ENCODE assay signal across 9 cellular contexts in the genomic region with DNA sequence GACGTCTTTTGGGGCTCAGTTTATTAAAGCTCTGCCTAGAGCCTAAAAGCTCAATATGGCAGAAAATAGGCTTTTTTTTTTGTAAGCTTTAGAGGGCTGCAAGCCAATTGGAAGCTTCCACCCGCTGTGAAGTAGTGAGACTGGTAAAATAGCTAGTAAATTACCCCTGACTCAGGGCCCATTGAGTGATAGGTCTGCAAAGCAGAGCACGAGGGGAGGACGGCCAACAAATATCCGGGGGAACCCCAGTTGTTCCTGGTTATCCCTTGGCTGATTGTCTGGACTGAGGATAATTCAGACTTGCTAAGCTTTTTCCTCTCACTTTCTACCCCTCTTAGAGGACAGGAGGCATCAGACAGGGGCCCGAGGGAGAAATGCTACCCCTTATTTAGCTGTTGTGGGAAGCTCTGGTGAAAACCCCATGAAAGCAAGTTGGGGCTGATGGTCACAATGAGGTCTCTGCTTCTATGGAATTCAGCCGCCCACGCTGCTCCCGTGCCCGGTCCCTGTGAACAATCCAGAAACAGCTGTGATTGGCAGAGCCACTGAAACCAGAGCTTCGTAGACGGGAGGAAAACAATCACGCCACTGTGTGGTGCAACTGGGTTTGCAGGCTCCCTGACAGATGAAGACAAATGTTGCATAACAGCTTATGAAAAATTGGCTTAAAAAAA.
DNase-seq lines count a peak whose midpoint lies in the region; ATAC-seq and TF ChIP-seq lines count a peak whose summit lies in the region.
"Had no signal": no experiment of that assay in that cellular context is flagged by ENCODE, and none has a peak within 500 bp of the region (broad histone marks: within the 10 kb centered on the region; RNA-seq: fewer than 3 reads in every experiment).

No MANE protein-coding gene starts in this region.

- H3K27me3 Mint-ChIP-seq in activated CD8-positive, alpha-beta T cell treated with anti-CD3 and anti-CD28 coated beads, Interleukin-2, amount 10 ng/mL, durations not matched to agents 7 days and 5 days (ENCODE audit: low read depth), result peaks cover 12% of the 10 kb centered on the region
- H3K27me3 Mint-ChIP-seq: activated B cell treated with CpG ODN at 0.5 μM for 24 hours had no signal

- intact Hi-C loops in mucosa of descending colon (cut with DNase I, micrococcal nuclease) (loop anchor here in 1 of 2 donors (5.0 kb wide), 1 partner anchor 260 kb away; no protein-coding TSS in a partner anchor), vagina (cut with DNase I) (no loop called here)

- H4K20me1 ChIP-seq in OCI-LY3 (ENCODE audit: insufficient read depth, low read length), result no peaks in the 10 kb centered on the region

- ATAC-seq in mucosa of descending colon, result peak; percentile 97
- no peak for ATAC-seq in activated CD8-positive, alpha-beta T cell treated with anti-CD3 and anti-CD28 coated beads, Interleukin-2, amount 10 ng/mL, durations not matched to agents 7 days and 5 days
- no peak for ATAC-seq in GM18520 (IDR thresholded peaks at IDR 0.05; ENCODE audit: unreplicated experiment)

- H3K9me3 ChIP-seq in OCI-LY3 (ENCODE audit: insufficient read depth, low read length) (no peaks in the 10 kb centered on the region), mucosa of descending colon (no peaks in the 10 kb centered on the region), vagina (no peaks in the 10 kb centered on the region)

- peak; percentile 72 for TF ChIP-seq CTCF in OCI-LY3 (IDR thresholded peaks at IDR 0.05; ENCODE audit: low read depth, low read length)
- peak; percentile 75 for TF ChIP-seq CTCF in epithelial cell of esophagus (IDR thresholded peaks at IDR 0.05; ENCODE audit: insufficient read depth, low read depth, low read length, missing control alignments)
- peak; percentile 29 for TF ChIP-seq CTCF in mucosa of descending colon (IDR thresholded peaks at IDR 0.05)
- peak in 1 of 3 experiments; percentile 65 for TF ChIP-seq CTCF in vagina (IDR thresholded peaks at IDR 0.05)

- H3K27me3 ChIP-seq in OCI-LY3 (ENCODE audit: low read depth, low read length) (peaks cover 25% of the 10 kb centered on the region), vagina (no peaks in the 10 kb centered on the region)

- H3K9me3 Mint-ChIP-seq in activated CD8-positive, alpha-beta T cell treated with anti-CD3 and anti-CD28 coated beads, Interleukin-2, amount 10 ng/mL, durations not matched to agents 7 days and 5 days (ENCODE audit: insufficient read depth), result no peaks in the 10 kb centered on the region
- H3K9me3 Mint-ChIP-seq: activated B cell treated with CpG ODN at 0.5 μM for 24 hours had no signal

- H3K36me3 Mint-ChIP-seq in activated CD8-positive, alpha-beta T cell treated with anti-CD3 and anti-CD28 coated beads, Interleukin-2, amount 10 ng/mL, durations not matched to agents 7 days and 5 days (ENCODE audit: low read depth), result no peaks in the 10 kb centered on the region

- TF ChIP-seq POLR2A in vagina (IDR thresholded peaks at IDR 0.05), result no peak

- no peak overlapping the region for H3K4me3 Mint-ChIP-seq in activated CD8-positive, alpha-beta T cell treated with anti-CD3 and anti-CD28 coated beads, Interleukin-2, amount 10 ng/mL, durations not matched to agents 7 days and 5 days
- H3K4me3 Mint-ChIP-seq: activated B cell treated with CpG ODN at 0.5 μM for 24 hours had no signal

- CTCF ChIA-PET in HEK293T (lab: Yijun Ruan, JAX), result interaction anchor here (1.1 kb wide), 1 partner anchor 19 kb away, joined by 8 read pairs; no protein-coding TSS in a partner anchor
- CTCF ChIA-PET in activated CD8-positive, alpha-beta T cell treated with anti-CD3 and anti-CD28 coated beads, Interleukin-2, amount 10 ng/mL, durations not matched to agents 7 days and 5 days (lab: Charles Lee), result interaction anchor here (0.7 to 2.2 kb wide), 6 partner anchors 11 to 262 kb away, joined by 3 to 9 read pairs (median 4); no protein-coding TSS in a partner anchor

- peak overlapping the region; percentile 74; the same call in 1 of the 2 replicates for H2AFZ ChIP-seq in OCI-LY3 (ENCODE audit: low read depth, low read length)

- H3K27ac Mint-ChIP-seq in activated CD8-positive, alpha-beta T cell treated with anti-CD3 and anti-CD28 coated beads, Interleukin-2, amount 10 ng/mL, durations not matched to agents 7 days and 5 days, result no peak overlapping the region
- H3K27ac Mint-ChIP-seq: activated B cell treated with CpG ODN at 0.5 μM for 24 hours had no signal

- H3K4me1 ChIP-seq in OCI-LY3 (ENCODE audit: low read length) (peaks cover 9% of the 10 kb centered on the region), mucosa of descending colon (ENCODE audit: low read depth) (peaks cover 6% of the 10 kb centered on the region), vagina (peaks cover 27% of the 10 kb centered on the region)

- no peak overlapping the region for H3K9ac ChIP-seq in OCI-LY3 (ENCODE audit: low read length)

- H3K36me3 ChIP-seq in OCI-LY3 (replicated peaks; ENCODE audit: low read depth, low read length) (no peaks in the 10 kb centered on the region), mucosa of descending colon (ENCODE audit: low read depth) (no peaks in the 10 kb centered on the region), vagina (no peaks in the 10 kb centered on the region)

- H3K27ac ChIP-seq in OCI-LY3 (ENCODE audit: low read length) (no peak overlapping the region), vagina (peak overlapping the region; percentile 77)

- H3K4me2 ChIP-seq in OCI-LY3 (ENCODE audit: low read length), result peak overlapping the region; percentile 63

- H3K79me2 ChIP-seq in OCI-LY3 (ENCODE audit: low read length), result no peaks in the 10 kb centered on the region

- no peaks in the 10 kb centered on the region for H3K4me1 Mint-ChIP-seq in activated CD8-positive, alpha-beta T cell treated with anti-CD3 and anti-CD28 coated beads, Interleukin-2, amount 10 ng/mL, durations not matched to agents 7 days and 5 days (ENCODE audit: low read depth)
- H3K4me1 Mint-ChIP-seq: activated B cell treated with CpG ODN at 0.5 μM for 24 hours had no signal

- POLR2A ChIA-PET in HEK293T (lab: Yijun Ruan, JAX), result no interaction called here
- POLR2A ChIA-PET in activated CD8-positive, alpha-beta T cell treated with anti-CD3 and anti-CD28 coated beads, Interleukin-2, amount 10 ng/mL, durations not matched to agents 7 days and 5 days (lab: Charles Lee), result no interaction called here

- DNase-seq in HEK293T (ENCODE audit: extremely low spot score) (no peak), epithelial cell of esophagus (ENCODE audit: low read depth) (peak; percentile 99), mucosa of descending colon (peak; percentile 57 to 81 (median 73)), vagina (ENCODE audit: extremely low spot score in 2 of 2) (no peak)
- DNase-seq in stimulated activated CD4-positive, alpha-beta T cell treated with anti-CD3 and anti-CD28 coated beads, Interleukin-2, amount 100 ng/mL, for 24 hours, result no peak
- no peak for DNase-seq in activated CD8-positive, alpha-beta T cell treated with anti-CD3 and anti-CD28 coated beads, Interleukin-2, amount 10 ng/mL, durations not matched to agents 7 days and 5 days
- DNase-seq: activated B cell treated with CpG ODN at 0.5 μM for 24 hours had no signal

- peak overlapping the region; percentile 44 for H3K4me3 ChIP-seq in OCI-LY3 (ENCODE audit: low read length)
- H3K4me3 ChIP-seq in epithelial cell of esophagus (ENCODE audit: low read length), result no peak overlapping the region
- H3K4me3 ChIP-seq in mucosa of descending colon, result no peak overlapping the region
- peak overlapping the region; percentile 1 for H3K4me3 ChIP-seq in vagina

TF ChIP-seq in HEK293T, 16 proteins besides CTCF, POLR2A, EP300 and RAD21:
- TF ChIP-seq FOXK2 (IDR thresholded peaks at IDR 0.05) (no peak), PKNOX1 (IDR thresholded peaks at IDR 0.05) (peak; percentile 48)

Comparison
In these comparisons a context has a peak if more than half of its experiments do, and no peak if none do; other contexts are left out.
1. DNase-seq: peak in epithelial cell of esophagus (single experiment) and mucosa of descending colon (3 of 3); none in HEK293T (single experiment), vagina (0 of 2), stimulated activated CD4-positive, alpha-beta T cell treated with anti-CD3 and anti-CD28 coated beads, Interleukin-2, amount 100 ng/mL, for 24 hours (0 of 2) and activated CD8-positive, alpha-beta T cell treated with anti-CD3 and anti-CD28 coated beads, Interleukin-2, amount 10 ng/mL, durations not matched to agents 7 days and 5 days (single experiment).
2. H3K4me3 ChIP-seq: peak in OCI-LY3 (single experiment) and vagina (2 of 2); none in epithelial cell of esophagus (single experiment) and mucosa of descending colon (single experiment).